Comparison of ENCODE assay signal across 26 cellular contexts in genomic region chr7:188727-189500, GRCh38. TPM values are rescaled to one million over a fixed set of nuclear protein-coding genes. Genes with fewer than 3 reads are reported as not detected.
"Had no signal": no experiment of that assay in that cellular context is flagged by ENCODE, and none has a peak within 500 bp of the region (broad histone marks: within the 10 kb centered on the region; RNA-seq: fewer than 3 reads in every experiment).

No MANE protein-coding gene starts in this region.

- ATAC-seq: activated T-cell treated with anti-CD3 and anti-CD28 coated beads, Interleukin-2, amount 50 U/mL, for 4 hours; gastroesophageal sphincter; heart left ventricle; natural killer cell; pancreas; psoas muscle had no signal

- H3K36me3 ChIP-seq: colonic mucosa, gastroesophageal sphincter, heart left ventricle, left ventricle myocardium inferior, pancreas, right atrium auricular region, thoracic aorta, upper lobe of left lung had no signal

- H3K27ac ChIP-seq: colonic mucosa, epithelial cell of prostate, gastroesophageal sphincter, heart left ventricle, left ventricle myocardium inferior, pancreas, psoas muscle, right atrium auricular region, thoracic aorta, upper lobe of left lung had no signal

- H3K27ac Mint-ChIP-seq: activated naive CD8-positive, alpha-beta T cell treated with anti-CD3 and anti-CD28 coated beads, Interleukin-2, amount 10 ng/mL, durations not matched to agents 7 days and 5 days; activated T-helper 2 cell treated with anti-CD3 and anti-CD28 coated beads, Interferon-gamma antibody, Interleukin-2, Interleukin-4, amounts not matched to agents 10 μg/mL and 5 μg/mL and 100 μg/mL, durations not matched to agents 14 hours and 24 hours and 36 hours; immature natural killer cell; natural killer cell had no signal

- H3K9me3 Mint-ChIP-seq: activated naive CD8-positive, alpha-beta T cell treated with anti-CD3 and anti-CD28 coated beads, Interleukin-2, amount 10 ng/mL, durations not matched to agents 7 days and 5 days; activated T-cell treated with anti-CD3 and anti-CD28 coated beads, Interleukin-2, amount 50 U/mL, for 4 hours; activated T-helper 2 cell treated with anti-CD3 and anti-CD28 coated beads, Interferon-gamma antibody, Interleukin-2, Interleukin-4, amounts not matched to agents 10 μg/mL and 5 μg/mL and 100 μg/mL, durations not matched to agents 14 hours and 24 hours and 36 hours; natural killer cell had no signal

- H3K9me3 ChIP-seq: colonic mucosa, gastroesophageal sphincter, heart left ventricle, left ventricle myocardium inferior, pancreas, psoas muscle, right atrium auricular region, thoracic aorta, upper lobe of left lung had no signal

- H3K36me3 Mint-ChIP-seq: activated naive CD8-positive, alpha-beta T cell treated with anti-CD3 and anti-CD28 coated beads, Interleukin-2, amount 10 ng/mL, durations not matched to agents 7 days and 5 days; immature natural killer cell; natural killer cell had no signal

- DNase-seq: activated CD4-positive, alpha-beta T cell treated with anti-CD3 and anti-CD28 coated beads for 4 hours; activated CD4-positive, alpha-beta T cell treated with anti-CD3 and anti-CD28 coated beads, Interleukin-2, amount 50 U/mL, for 48 hours; activated CD8-positive, alpha-beta memory T cell treated with anti-CD3 and anti-CD28 coated beads, Interleukin-2, amount 50 U/mL, for 48 hours; activated naive CD4-positive, alpha-beta T cell treated with Interleukin-2 at 50 U/mL for 16 hours; activated naive CD8-positive, alpha-beta T cell treated with anti-CD3 and anti-CD28 coated beads, Interleukin-2, amount 10 ng/mL, durations not matched to agents 7 days and 5 days; activated T-cell treated with anti-CD3 and anti-CD28 coated beads, Interleukin-2, amount 50 U/mL, for 4 hours; amniotic stem cell; colonic mucosa; heart left ventricle; immature natural killer cell; kidney glomerular epithelial cell; left ventricle myocardium inferior; midbrain; natural killer cell; pancreas; psoas muscle; stimulated activated CD4-positive, alpha-beta T cell treated with anti-CD3 and anti-CD28 coated beads, Interleukin-4, amount 100 ng/mL, for 24 hours; stimulated activated naive CD4-positive, alpha-beta T cell treated with Interleukin-2 at 50 U/mL for 16 hours; T-helper 9 cell had no signal

- H3K4me3 ChIP-seq: colonic mucosa, gastroesophageal sphincter, heart left ventricle, left ventricle myocardium inferior, pancreas, psoas muscle, right atrium auricular region, thoracic aorta, upper lobe of left lung had no signal

- H3K27me3 ChIP-seq: gastroesophageal sphincter, pancreas, right atrium auricular region had no signal

- H3K4me1 ChIP-seq: colonic mucosa, pancreas had no signal

- FAIRE-seq: pancreas had no signal

- H3K4me3 Mint-ChIP-seq: activated naive CD8-positive, alpha-beta T cell treated with anti-CD3 and anti-CD28 coated beads, Interleukin-2, amount 10 ng/mL, durations not matched to agents 7 days and 5 days; activated T-cell treated with anti-CD3 and anti-CD28 coated beads, Interleukin-2, amount 50 U/mL, for 4 hours; natural killer cell had no signal

RNA-seq across cellular contexts. Expression of gene FAM20C, which starts 3.5 kb away (rescaled TPM):
- total RNA-seq: T-helper 1 cell treated with Interleukin-12 subunit alpha and Interleukin-12 subunit beta and Interleukin-4 antibody, amounts not matched to agents 30 ng/mL and 1 ng/mL, for 36 hours had no signal
- polyA plus RNA-seq: immature natural killer cell had no signal
